ENCODE assay signal across 13 cellular contexts in the genomic region with DNA sequence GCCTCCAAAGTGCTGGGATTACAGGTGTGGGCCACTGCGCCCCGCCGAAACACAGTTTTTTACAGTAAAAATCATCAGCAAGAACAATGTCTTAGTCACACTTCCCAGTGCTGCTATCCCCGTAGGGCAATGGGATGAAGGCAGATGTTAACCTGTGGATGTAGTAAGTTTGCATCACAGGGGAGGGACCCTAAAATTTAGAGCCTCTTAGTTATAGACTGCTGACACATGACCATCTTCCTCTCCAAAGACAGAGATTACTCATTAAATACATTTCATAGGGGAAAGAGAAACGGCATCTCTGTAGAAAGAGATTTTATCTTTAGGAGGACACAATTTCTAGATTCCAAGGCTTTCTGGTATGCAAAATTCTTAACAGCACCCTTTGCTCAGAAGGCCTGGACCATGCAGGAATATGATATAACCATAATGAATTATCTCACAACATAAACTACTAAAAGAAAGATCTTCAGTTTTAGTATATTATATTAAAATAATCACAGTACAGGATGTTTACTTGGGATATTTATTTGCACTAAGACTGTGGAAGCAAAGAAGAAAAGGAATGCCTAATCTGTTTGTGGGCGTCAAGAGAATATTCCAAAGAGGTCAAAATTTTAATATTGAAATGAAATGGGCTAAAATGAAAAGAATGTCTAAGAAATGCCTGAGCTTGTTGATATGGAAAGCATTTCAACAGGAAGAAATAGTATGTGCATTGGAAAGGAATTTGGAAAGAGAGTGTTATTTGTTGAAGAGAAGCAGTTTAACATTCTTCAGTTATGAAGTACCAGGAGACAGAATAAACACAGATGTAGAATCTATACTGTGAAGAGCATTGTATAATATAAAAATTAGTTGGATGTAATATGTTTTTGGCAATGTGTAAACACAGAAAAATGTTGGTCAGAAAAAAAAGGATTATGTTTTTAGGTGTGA.
"Had no signal": no experiment of that assay in that cellular context is flagged by ENCODE, and none has a peak within 500 bp of the region (broad histone marks: within the 10 kb centered on the region; RNA-seq: fewer than 3 reads in every experiment).

No MANE protein-coding gene starts in this region.

- H3K4me1 ChIP-seq: pancreas, tibial artery, uterus had no signal

- H3K27me3 ChIP-seq: pancreas, tibial artery, uterus had no signal

- H3K36me3 ChIP-seq: pancreas, tibial artery, uterus had no signal

- H3K4me3 ChIP-seq: coronary artery, pancreas, tibial artery, uterus had no signal

- ATAC-seq: left lobe of liver, pancreas, T-cell had no signal

- H3K9me3 ChIP-seq: pancreas, tibial artery, uterus had no signal

- DNase-seq: activated CD4-positive, alpha-beta memory T cell treated with anti-CD3 and anti-CD28 coated beads, Interleukin-2, amount 10 ng/mL, durations not matched to agents 7 days and 5 days; activated gamma-delta T cell treated with Interleukin-2 at 50 U/mL for 16 hours; activated naive CD8-positive, alpha-beta T cell treated with anti-CD3 and anti-CD28 coated beads for 36 hours; activated T-cell treated with anti-CD3 and anti-CD28 coated beads, Interleukin-2, amount 50 U/mL, for 48 hours; effector memory CD4-positive, alpha-beta T cell; pancreas; T-cell; T1000; tibial artery; uterus had no signal

- H3K27ac ChIP-seq: coronary artery, epithelial cell of prostate, pancreas, tibial artery, uterus had no signal
